12 cellular contexts compared by ENCODE assay signal in the genomic region with DNA sequence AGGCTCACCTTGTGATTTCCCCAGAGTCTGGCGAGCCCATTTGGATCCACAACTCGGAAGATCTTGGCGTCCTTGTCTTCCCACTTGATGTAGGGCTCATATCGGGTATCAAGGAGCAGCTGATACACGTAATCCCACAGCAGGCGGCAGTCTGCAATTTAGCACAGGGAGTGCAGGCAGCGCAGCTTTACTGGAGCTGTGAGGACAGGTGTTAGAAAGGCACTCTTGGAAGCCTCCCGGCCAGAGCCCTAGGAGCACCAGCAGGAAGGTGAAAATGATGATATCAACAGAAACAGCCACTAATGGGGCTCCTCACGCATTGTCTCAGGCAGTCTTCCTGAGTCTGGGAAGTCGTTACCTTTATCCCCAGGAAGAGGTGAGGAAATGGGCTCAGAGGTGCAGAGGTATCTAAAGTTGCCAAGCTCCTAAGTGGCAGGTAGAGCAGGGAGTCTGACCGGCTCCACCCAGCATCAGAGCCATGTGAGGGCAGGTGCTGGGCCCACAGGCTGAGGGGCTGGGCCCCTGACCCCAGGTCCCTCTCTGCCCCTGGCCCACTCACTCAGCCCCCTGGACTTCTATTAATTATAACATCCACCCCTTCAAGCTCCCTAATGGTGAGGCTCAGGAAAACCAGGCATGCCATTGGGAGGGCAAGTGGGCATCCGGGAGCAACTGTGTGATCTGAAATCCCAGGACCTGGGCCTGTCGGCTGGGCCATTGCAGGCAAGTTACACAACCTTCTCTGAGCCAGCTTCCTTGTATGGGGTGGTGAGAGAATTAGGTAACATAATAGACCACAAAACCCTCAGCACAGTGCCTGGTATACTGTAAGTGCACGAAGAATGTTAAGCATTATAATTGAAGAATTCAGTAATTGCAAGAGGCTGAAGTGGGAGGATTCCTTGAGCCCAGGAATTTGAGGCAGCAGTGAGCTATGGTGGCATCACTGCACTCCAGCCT. TPM values are rescaled to one million over a fixed set of nuclear protein-coding genes. Genes with fewer than 3 reads are reported as not detected.
A peak's percentile ranks its signal among the peaks of the same experiment; 100 is the strongest.
DNase-seq lines count a peak whose midpoint lies in the region; ATAC-seq, FAIRE-seq and TF ChIP-seq lines count a peak whose summit lies in the region.
"Had no signal": no experiment of that assay in that cellular context is flagged by ENCODE, and none has a peak within 500 bp of the region (broad histone marks: within the 10 kb centered on the region; RNA-seq: fewer than 3 reads in every experiment).

No MANE protein-coding gene starts in this region.

- no peak overlapping the region for H3K56ac ChIP-seq in H1 (replicated peaks; ENCODE audit: insufficient read length, low read depth, low read length)

- no peak for TF ChIP-seq RAD21 in H1 (IDR thresholded peaks at IDR 0.05 in 1 of 2, conservative IDR thresholded peaks at IDR 0.05 in 1 of 2; ENCODE audit: low read depth in 2 of 2, low read length in 2 of 2)

- no peaks in the 10 kb centered on the region for H3K9me3 ChIP-seq in H1 (ENCODE audit: insufficient read depth in 2 of 2, low read depth in 1 of 2, low read length in 1 of 2)
- no peaks in the 10 kb centered on the region for H3K9me3 ChIP-seq in CD4-positive, alpha-beta T cell (ENCODE audit: control insufficient read depth, low read length)

- no peak overlapping the region for H3K9ac ChIP-seq in H1 (replicated peaks in 1 of 4; ENCODE audit: extremely low read depth in 1 of 4, low read depth in 3 of 4, low read length in 3 of 4)

- no peak overlapping the region for H3K27ac ChIP-seq in H1 (ENCODE audit: low read depth, low read length)
- H3K27ac ChIP-seq in CD4-positive, alpha-beta T cell (ENCODE audit: low read depth, low read length), result no peak overlapping the region
- H3K27ac ChIP-seq: 22Rv1 had no signal

- no peak overlapping the region for H4K91ac ChIP-seq in H1 (replicated peaks; ENCODE audit: insufficient read length, low read length)

- no peak for TF ChIP-seq EP300 in H1 (IDR thresholded peaks at IDR 0.05; ENCODE audit: borderline replicate concordance in 1 of 2, low read depth in 2 of 2, low read length in 2 of 2)

- H2BK5ac ChIP-seq in H1 (ENCODE audit: low read depth, low read length), result no peak overlapping the region

- no peak overlapping the region for H3K18ac ChIP-seq in H1 (ENCODE audit: extremely low read depth, low read length)

- 84% methylated on average over 14 of the region's 14 CpGs; no CpG with 5 or more reads in 1 of the 2 experiments for WGBS in H1 (ENCODE audit: extremely low coverage in 1 of 2, insufficient coverage in 1 of 2, insufficient read length in 1 of 2, insufficient replicate concordance in 2 of 2, low coverage in 1 of 2, low lambda C conversion rate in 2 of 2, missing lambda C conversion rate in 1 of 2), 2 experiments

- no peaks in the 10 kb centered on the region for H3K79me2 ChIP-seq in H1 (ENCODE audit: control insufficient read depth in 1 of 2, insufficient read depth in 2 of 2, low read length in 2 of 2)

- no peak overlapping the region for H2BK12ac ChIP-seq in H1 (ENCODE audit: low read depth, low read length)

- H2BK120ac ChIP-seq in H1 (replicated peaks; ENCODE audit: low read depth, low read length), result no peak overlapping the region

- no peaks in the 10 kb centered on the region for H3K27me3 Mint-ChIP-seq in CD4-positive, alpha-beta T cell

- intact Hi-C loops in CD4-positive, alpha-beta T cell (cut with DNase I, micrococcal nuclease), result no loop called here

- H2BK20ac ChIP-seq in H1 (ENCODE audit: low read length), result no peak overlapping the region

- TF ChIP-seq CTCF in H1 (IDR thresholded peaks at IDR 0.05; ENCODE audit: control extremely low read depth in 1 of 3, insufficient read depth in 1 of 3, low read depth in 1 of 3, low read length in 3 of 3), result no peak
- TF ChIP-seq CTCF in CD4-positive, alpha-beta T cell (IDR thresholded peaks at IDR 0.05), result no peak

- H3K4me3 Mint-ChIP-seq in CD4-positive, alpha-beta T cell, result no peak overlapping the region
- H3K4me3 Mint-ChIP-seq: T-helper 1 cell treated with Interleukin-12 subunit alpha and Interleukin-12 subunit beta and Interleukin-4 antibody, amounts not matched to agents 30 μg/mL and 1 μg/mL, for 36 hours had no signal

- ATAC-seq in CD4-positive, alpha-beta T cell (ENCODE audit: poor library complexity), result no peak
- ATAC-seq in HG03159 (IDR thresholded peaks at IDR 0.05; ENCODE audit: unreplicated experiment), result no peak

- CTCF ChIA-PET in H1 (lab: Charles Lee; ENCODE audit: partially characterized antibody), result interaction anchor here (1.1 to 3.6 kb wide), 5 partner anchors 10 to 230 kb away, joined by 3 to 23 read pairs (median 5); no protein-coding TSS in a partner anchor
- CTCF ChIA-PET in CD4-positive, alpha-beta T cell (lab: Charles Lee), result interaction anchor here (0.5 to 1.5 kb wide), 3 partner anchors 12 to 240 kb away, joined by 3 to 4 read pairs (median 3); no protein-coding TSS in a partner anchor

- POLR2A ChIA-PET in H1 (lab: Charles Lee; ENCODE audit: partially characterized antibody), result interaction anchor here (1.2 kb wide), 1 partner anchor 24 kb away, joined by 3 read pairs; no protein-coding TSS in a partner anchor
- POLR2A ChIA-PET in CD4-positive, alpha-beta T cell (lab: Charles Lee), result interaction anchor here (0.6 kb wide), 1 partner anchor 604 kb away, joined by 3 read pairs; no protein-coding TSS in a partner anchor

- no peaks in the 10 kb centered on the region for H3K4me1 Mint-ChIP-seq in CD4-positive, alpha-beta T cell (ENCODE audit: low read depth)

- H3K4me1 ChIP-seq in H1 (replicated peaks in 1 of 4; ENCODE audit: control insufficient read depth in 3 of 4, insufficient read depth in 4 of 4, low read length in 3 of 4), result peaks cover 0 to 5% (median 1%) of the 10 kb centered on the region in 4 experiments; a peak in 2 of 7 replicates

- no peak overlapping the region for H3K14ac ChIP-seq in H1 (ENCODE audit: insufficient read length)

- H3K79me1 ChIP-seq in H1 (ENCODE audit: low read depth, low read length), result no peaks in the 10 kb centered on the region

- no peaks in the 10 kb centered on the region for H4K20me1 ChIP-seq in H1 (replicated peaks in 1 of 2; ENCODE audit: control insufficient read depth in 1 of 2, insufficient read depth in 2 of 2, low read length in 2 of 2)

- H3K23ac ChIP-seq in H1 (ENCODE audit: insufficient read length), result no peak overlapping the region

- H3K27ac Mint-ChIP-seq in CD4-positive, alpha-beta T cell, result no peak overlapping the region
- H3K27ac Mint-ChIP-seq: T-helper 1 cell treated with Interleukin-12 subunit alpha and Interleukin-12 subunit beta and Interleukin-4 antibody, amounts not matched to agents 30 μg/mL and 1 μg/mL, for 36 hours had no signal

- in situ Hi-C loops in G401 (cut with HindIII; ENCODE audit: low sequenced_read_pairs), result no loop called here

- no peak overlapping the region for H3K4ac ChIP-seq in H1 (replicated peaks; ENCODE audit: insufficient read length, low read depth, low read length)

- no peak overlapping the region for H3K4me2 ChIP-seq in H1 (ENCODE audit: insufficient read depth in 1 of 2, low read depth in 2 of 2, low read length in 2 of 2)

- H3K4me3 ChIP-seq in H1 (ENCODE audit: extremely low read depth in 1 of 4, insufficient read depth in 2 of 4, low read depth in 3 of 4, low read length in 4 of 4), result no peak overlapping the region
- no peak overlapping the region for H3K4me3 ChIP-seq in skeletal muscle cell (ENCODE audit: low read depth, low read length)

- H2AK5ac ChIP-seq in H1 (ENCODE audit: low read depth, low read length), result no peak overlapping the region

- H2BK15ac ChIP-seq in H1 (ENCODE audit: low read length), result 0 out of 2 replicates have a peak overlapping the region, but pooled peaks have one; percentile 88

- no peaks in the 10 kb centered on the region for H3K36me3 Mint-ChIP-seq in CD4-positive, alpha-beta T cell (ENCODE audit: low read depth)

- no peak overlapping the region for H4K5ac ChIP-seq in H1 (ENCODE audit: insufficient read length, low read depth, low read length)

- no peak for FAIRE-seq in H1 (lab: Jason Lieb, UNC)
- FAIRE-seq: urothelium cell line had no signal

- no peaks in the 10 kb centered on the region; the same call in 1 of the 2 replicates for H3K23me2 ChIP-seq in H1 (ENCODE audit: low read depth, low read length)

- no peaks in the 10 kb centered on the region for H3K9me3 Mint-ChIP-seq in CD4-positive, alpha-beta T cell
- H3K9me3 Mint-ChIP-seq: T-helper 1 cell treated with Interleukin-12 subunit alpha and Interleukin-12 subunit beta and Interleukin-4 antibody, amounts not matched to agents 30 μg/mL and 1 μg/mL, for 36 hours had no signal

- DNase-seq in DMS 273 (lab: John Stamatoyannopoulos, UW; ENCODE audit: unreplicated experiment), result peak; percentile 62
- no peak for DNase-seq in DMS 273 treated with DMSO at 0.1 percent for 48 hours (lab: John Stamatoyannopoulos, UW)
- peak; percentile 91 to 96 for DNase-seq in NCI-H524 (lab: John Stamatoyannopoulos, UW)
- no peak for DNase-seq in H1 (ENCODE audit: low read depth in 1 of 2, low spot score in 2 of 2)
- peak; percentile 39 for DNase-seq in skeletal muscle cell (ENCODE audit: low read depth)
- no peak for DNase-seq in CD4-positive, alpha-beta T cell
- DNase-seq in G401 (ENCODE audit: low spot score), result no peak
- DNase-seq: amygdala had no signal

- H3K36me3 ChIP-seq in H1 (ENCODE audit: control insufficient read depth in 2 of 4, insufficient read depth in 4 of 4, low read length in 3 of 4), result no peaks in the 10 kb centered on the region

- TF ChIP-seq POLR2A in H1 (IDR thresholded peaks at IDR 0.05; ENCODE audit: control extremely low read depth in 1 of 2, low read depth in 2 of 2, low read length in 2 of 2), result no peak

- H2AFZ ChIP-seq in H1 (ENCODE audit: low read length), result no peak overlapping the region

- no peaks in the 10 kb centered on the region for H3K27me3 ChIP-seq in H1 (replicated peaks in 1 of 4; ENCODE audit: control insufficient read depth in 3 of 4, extremely low read depth in 1 of 4, insufficient read depth in 3 of 4, low read length in 3 of 4)
- no peaks in the 10 kb centered on the region for H3K27me3 ChIP-seq in CD4-positive, alpha-beta T cell (ENCODE audit: control insufficient read depth, insufficient read depth, low read length)

- H4K8ac ChIP-seq in H1 (ENCODE audit: extremely low read depth, insufficient read depth, low read length), result no peak overlapping the region

RNA-seq across cellular contexts. Expression of a gene that starts 18.3 kb away (rescaled TPM):
- total RNA-seq in H1 (2021; fragmentation: NEBNext Ultra II Directional; extraction: Animal tissue kit (Norgen Biotek cat#: 25700)), result 0.21 and 0.54 TPM in 2 replicates
- polyA plus RNA-seq in H1 (2011; rRNA removed), result 2.4 TPM in 2 replicates
- 2.1 TPM for polyA plus RNA-seq in H1 (2011; cell fraction: cytosol; rRNA removed)
- 2.4 TPM for polyA plus RNA-seq in H1 (2011; cell fraction: nucleus; rRNA removed)
- 1.1 to 2.4 TPM (median 2.0 TPM) in 4 replicates for polyA plus RNA-seq in H1 (2012, experiment 1 of 2)
- polyA plus RNA-seq in H1 (2012, experiment 2 of 2), result 2.1 TPM
- polyA plus RNA-seq in H1 (2013, experiment 1 of 2), result 0.49 TPM
- polyA plus RNA-seq in H1 (2013, experiment 2 of 2), result 0.61 TPM
- 0.63 and 1.2 TPM in 2 replicates for polyA minus RNA-seq in H1 (2011; rRNA and poly(A)+ RNA removed)
- 1.5 TPM for polyA minus RNA-seq in H1 (2011; cell fraction: cytosol; rRNA and poly(A)+ RNA removed)
- polyA minus RNA-seq in H1 (2011; cell fraction: nucleus; rRNA and poly(A)+ RNA removed), result 0.60 TPM
- total RNA-seq in CD4-positive, alpha-beta T cell, result under 1 TPM; 0.33 to 0.73 TPM
- 1.7 and 2.7 TPM in 2 replicates for total RNA-seq in G401 (2014; rRNA removed; shearing (Covaris generic))

RNA-seq across cellular contexts. Expression of a gene that starts 32.5 kb away (rescaled TPM):
- total RNA-seq in H1 (2021; fragmentation: NEBNext Ultra II Directional; extraction: Animal tissue kit (Norgen Biotek cat#: 25700)), result not detected in 2 replicates
- polyA plus RNA-seq in H1 (2011; rRNA removed), result not detected in 2 replicates
- not detected for polyA plus RNA-seq in H1 (2011; cell fraction: cytosol; rRNA removed)
- polyA plus RNA-seq in H1 (2011; cell fraction: nucleus; rRNA removed), result 0.03 TPM
- polyA plus RNA-seq in H1 (2012, experiment 1 of 2), result 0.05 TPM in 1 of 4 replicates, not detected in the others
- polyA plus RNA-seq in H1 (2012, experiment 2 of 2), result not detected
- polyA plus RNA-seq in H1 (2013, experiment 1 of 2), result not detected
- polyA plus RNA-seq in H1 (2013, experiment 2 of 2), result 0.02 TPM
- polyA minus RNA-seq in H1 (2011; rRNA and poly(A)+ RNA removed), result 0.20 TPM in 1 of 2 replicates, not detected in the other
- not detected for polyA minus RNA-seq in H1 (2011; cell fraction: cytosol; rRNA and poly(A)+ RNA removed)
- polyA minus RNA-seq in H1 (2011; cell fraction: nucleus; rRNA and poly(A)+ RNA removed), result not detected
- total RNA-seq in CD4-positive, alpha-beta T cell, result not detected
- not detected in 2 replicates for total RNA-seq in G401 (2014; rRNA removed; shearing (Covaris generic))

Comparison
In these comparisons a context has a peak if more than half of its experiments do, and no peak if none do; other contexts are left out.
1. DNase-seq: peak in DMS 273 (single experiment), NCI-H524 (2 of 2) and skeletal muscle cell (single experiment); none in DMS 273 treated with DMSO at 0.1 percent for 48 hours (single experiment), H1 (0 of 2), CD4-positive, alpha-beta T cell (0 of 10) and G401 (single experiment).